ENCODE assay signal across 10 cellular contexts in genomic region chr6:11263185-11263817, GRCh38. TPM values are rescaled to one million over a fixed set of nuclear protein-coding genes. Genes with fewer than 3 reads are reported as not detected.
DNase-seq lines count a peak whose midpoint lies in the region; FAIRE-seq and TF ChIP-seq lines count a peak whose summit lies in the region.
"Had no signal": no experiment of that assay in that cellular context is flagged by ENCODE, and none has a peak within 500 bp of the region (broad histone marks: within the 10 kb centered on the region; RNA-seq: fewer than 3 reads in every experiment).

No MANE protein-coding gene starts in this region.

- H3K9me3 ChIP-seq in fibroblast of lung (ENCODE audit: control insufficient read depth, insufficient read depth, low read depth, low read length) = no peaks in the 10 kb centered on the region
- no peaks in the 10 kb centered on the region for H3K9me3 ChIP-seq in neuron (ENCODE audit: low read length)

- H3K27ac ChIP-seq in fibroblast of lung (ENCODE audit: insufficient read depth, low read length) = peak overlapping the region; percentile 17

- H3K27me3 ChIP-seq in fibroblast of lung (ENCODE audit: control insufficient read depth, insufficient read depth, low read length) (no peaks in the 10 kb centered on the region), neuron (ENCODE audit: insufficient read depth, low read length) (no peaks in the 10 kb centered on the region), H7 (ENCODE audit: control insufficient read depth, insufficient read depth, low read length) (no peaks in the 10 kb centered on the region)

- no peak overlapping the region for H3K9ac ChIP-seq in fibroblast of lung (ENCODE audit: insufficient read depth, low read length)

- peak; percentile 85 for DNase-seq in AG20443 (ENCODE audit: low spot score)
- DNase-seq in OCI-M1 (lab: John Stamatoyannopoulos, UW) = peak; percentile 62
- peak; percentile 85 to 87 for DNase-seq in fibroblast of lung (ENCODE audit: low read depth in 2 of 2)
- DNase-seq in D721Med (ENCODE audit: insufficient read length, low spot score) = no peak
- DNase-seq in NK-92 (lab: John Stamatoyannopoulos, UW; ENCODE audit: unreplicated experiment) = no peak
- DNase-seq in H7 = no peak
- DNase-seq in NCI-H2081 treated with DMSO at 0.1 percent for 48 hours (lab: John Stamatoyannopoulos, UW) = no peak

- no peaks in the 10 kb centered on the region for H3K79me2 ChIP-seq in fibroblast of lung (ENCODE audit: control insufficient read depth, insufficient read depth, low read length)

- TF ChIP-seq CTCF in fibroblast of lung (conservative IDR thresholded peaks at IDR 0.05 in 1 of 2, IDR thresholded peaks at IDR 0.05 in 1 of 2; ENCODE audit: low read depth in 1 of 2, low read length in 2 of 2) = no peak
- no peak for TF ChIP-seq CTCF in D721Med (IDR thresholded peaks at IDR 0.05; ENCODE audit: insufficient read depth, missing control alignments)

- H3K4me1 ChIP-seq in fibroblast of lung (ENCODE audit: control insufficient read depth, extremely low read depth, insufficient read depth, low read length) (peaks cover 3% of the 10 kb centered on the region), neuron (ENCODE audit: insufficient read depth, low read length) (peaks cover 6% of the 10 kb centered on the region)

- H2AFZ ChIP-seq in fibroblast of lung (ENCODE audit: low read length) = no peak overlapping the region
- peak overlapping the region; percentile 31 for H2AFZ ChIP-seq in neuron (ENCODE audit: low read depth, low read length)

- no peak overlapping the region for H3K4me3 ChIP-seq in fibroblast of lung (replicated peaks in 1 of 4; ENCODE audit: control extremely low read depth in 1 of 4, insufficient read depth in 1 of 4, low read depth in 3 of 4, low read length in 4 of 4)
- no peak overlapping the region for H3K4me3 ChIP-seq in neuron (ENCODE audit: low read length)
- no peak overlapping the region for H3K4me3 ChIP-seq in H7 (ENCODE audit: insufficient read depth, low read depth, low read length)

- H3K4me2 ChIP-seq in fibroblast of lung (ENCODE audit: extremely low read depth, insufficient read depth, low read length) = peak overlapping the region; percentile 69

- H3K36me3 ChIP-seq in fibroblast of lung (ENCODE audit: control insufficient read depth, insufficient read depth, low read length) (no peaks in the 10 kb centered on the region), neuron (ENCODE audit: insufficient read depth, low read length) (no peaks in the 10 kb centered on the region), H7 (replicated peaks; ENCODE audit: control insufficient read depth, insufficient read depth, low read length) (no peaks in the 10 kb centered on the region)

- H4K20me1 ChIP-seq in fibroblast of lung (ENCODE audit: control insufficient read depth, extremely low read depth, insufficient read depth, low read length) = no peaks in the 10 kb centered on the region

- FAIRE-seq in D721Med (lab: Jason Lieb, UNC) = no peak
- FAIRE-seq: colon, G401.6 had no signal

RNA-seq across cellular contexts. Expression of gene NEDD9, which starts 30.8 kb away (rescaled TPM):
- 13.6 and 33.7 TPM in 2 replicates for total RNA-seq in fibroblast of lung
- 35.2 and 41.9 TPM in 2 replicates for polyA plus RNA-seq in fibroblast of lung
- 25.1 and 26.5 TPM in 2 replicates for polyA plus RNA-seq in fibroblast of lung (2012)
- 75.8 and 84.0 TPM in 2 replicates for polyA minus RNA-seq in fibroblast of lung (ENCODE audit: low replicate concordance)
- total RNA-seq in H7 (2014; rRNA removed; shearing (Covaris generic)) = 5.0 and 6.5 TPM in 2 replicates

Comparison
In these comparisons a context has a peak if more than half of its experiments do, and no peak if none do; other contexts are left out.
1. DNase-seq: peak in AG20443 (single experiment), OCI-M1 (single experiment) and fibroblast of lung (2 of 2); none in D721Med (single experiment), NK-92 (single experiment), H7 (single experiment) and NCI-H2081 treated with DMSO at 0.1 percent for 48 hours (single experiment).